In the genomic region with DNA sequence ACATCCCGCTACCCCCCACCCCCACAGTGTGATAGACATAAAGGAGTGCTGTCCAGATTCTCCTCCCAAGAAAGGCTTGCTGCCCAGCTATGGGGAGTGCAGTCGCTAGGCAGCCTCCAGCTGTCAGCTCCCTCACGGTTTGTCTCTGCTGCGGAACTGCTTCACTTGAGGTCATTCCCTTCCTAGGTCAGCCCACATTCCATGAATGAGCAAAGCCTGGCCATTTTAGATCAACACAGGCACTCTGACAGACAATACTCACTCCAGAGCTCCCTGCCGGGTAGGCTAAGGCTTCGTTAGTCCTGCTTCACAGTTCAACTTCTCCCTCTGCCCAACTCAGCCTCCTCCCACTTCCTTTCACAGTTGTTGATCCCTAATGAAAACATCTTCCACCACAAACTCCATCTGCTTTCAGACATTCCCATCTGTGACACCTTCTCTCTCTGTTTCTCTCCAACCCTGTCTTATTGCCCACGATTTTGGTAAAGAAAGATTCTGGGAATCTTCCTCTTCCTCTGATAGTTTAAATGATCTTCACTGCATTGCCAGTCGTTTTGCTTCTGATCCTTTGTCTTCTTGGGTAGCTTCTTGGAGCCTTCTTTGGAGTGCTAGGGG, we compare ENCODE assay signal across 1 cellular context.
TF ChIP-seq lines count a peak whose summit lies in the region.

No MANE protein-coding gene starts in this region.

TF ChIP-seq in GM23338, 12 proteins besides CTCF, POLR2A, EP300 and RAD21:
- TF ChIP-seq, protein P1, sequence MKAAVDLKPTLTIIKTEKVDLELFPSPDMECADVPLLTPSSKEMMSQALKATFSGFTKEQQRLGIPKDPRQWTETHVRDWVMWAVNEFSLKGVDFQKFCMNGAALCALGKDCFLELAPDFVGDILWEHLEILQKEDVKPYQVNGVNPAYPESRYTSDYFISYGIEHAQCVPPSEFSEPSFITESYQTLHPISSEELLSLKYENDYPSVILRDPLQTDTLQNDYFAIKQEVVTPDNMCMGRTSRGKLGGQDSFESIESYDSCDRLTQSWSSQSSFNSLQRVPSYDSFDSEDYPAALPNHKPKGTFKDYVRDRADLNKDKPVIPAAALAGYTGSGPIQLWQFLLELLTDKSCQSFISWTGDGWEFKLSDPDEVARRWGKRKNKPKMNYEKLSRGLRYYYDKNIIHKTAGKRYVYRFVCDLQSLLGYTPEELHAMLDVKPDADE (IDR thresholded peaks at IDR 0.05) = no peak
- TF ChIP-seq EZH2 (IDR thresholded peaks at IDR 0.05; ENCODE audit: low read depth, unreplicated experiment) (no peak), CREB1 (CRISPR knock-in tag; IDR thresholded peaks at IDR 0.05; ENCODE audit: low read depth) (no peak), EZH2phosphoT487 (IDR thresholded peaks at IDR 0.05; ENCODE audit: unreplicated experiment) (no peak), ZNF114 (CRISPR knock-in tag; IDR thresholded peaks at IDR 0.05) (no peak), STAT1 (IDR thresholded peaks at IDR 0.05; ENCODE audit: unreplicated experiment) (no peak), JUNB (IDR thresholded peaks at IDR 0.05; ENCODE audit: unreplicated experiment) (no peak), POLR2AphosphoS5 (IDR thresholded peaks at IDR 0.05; ENCODE audit: low read depth) (no peak), ZNF331 (CRISPR knock-in tag; IDR thresholded peaks at IDR 0.05; ENCODE audit: low read depth) (no peak), NANOG (IDR thresholded peaks at IDR 0.05; ENCODE audit: borderline replicate concordance) (no peak)
- TF ChIP-seq, protein P2, sequence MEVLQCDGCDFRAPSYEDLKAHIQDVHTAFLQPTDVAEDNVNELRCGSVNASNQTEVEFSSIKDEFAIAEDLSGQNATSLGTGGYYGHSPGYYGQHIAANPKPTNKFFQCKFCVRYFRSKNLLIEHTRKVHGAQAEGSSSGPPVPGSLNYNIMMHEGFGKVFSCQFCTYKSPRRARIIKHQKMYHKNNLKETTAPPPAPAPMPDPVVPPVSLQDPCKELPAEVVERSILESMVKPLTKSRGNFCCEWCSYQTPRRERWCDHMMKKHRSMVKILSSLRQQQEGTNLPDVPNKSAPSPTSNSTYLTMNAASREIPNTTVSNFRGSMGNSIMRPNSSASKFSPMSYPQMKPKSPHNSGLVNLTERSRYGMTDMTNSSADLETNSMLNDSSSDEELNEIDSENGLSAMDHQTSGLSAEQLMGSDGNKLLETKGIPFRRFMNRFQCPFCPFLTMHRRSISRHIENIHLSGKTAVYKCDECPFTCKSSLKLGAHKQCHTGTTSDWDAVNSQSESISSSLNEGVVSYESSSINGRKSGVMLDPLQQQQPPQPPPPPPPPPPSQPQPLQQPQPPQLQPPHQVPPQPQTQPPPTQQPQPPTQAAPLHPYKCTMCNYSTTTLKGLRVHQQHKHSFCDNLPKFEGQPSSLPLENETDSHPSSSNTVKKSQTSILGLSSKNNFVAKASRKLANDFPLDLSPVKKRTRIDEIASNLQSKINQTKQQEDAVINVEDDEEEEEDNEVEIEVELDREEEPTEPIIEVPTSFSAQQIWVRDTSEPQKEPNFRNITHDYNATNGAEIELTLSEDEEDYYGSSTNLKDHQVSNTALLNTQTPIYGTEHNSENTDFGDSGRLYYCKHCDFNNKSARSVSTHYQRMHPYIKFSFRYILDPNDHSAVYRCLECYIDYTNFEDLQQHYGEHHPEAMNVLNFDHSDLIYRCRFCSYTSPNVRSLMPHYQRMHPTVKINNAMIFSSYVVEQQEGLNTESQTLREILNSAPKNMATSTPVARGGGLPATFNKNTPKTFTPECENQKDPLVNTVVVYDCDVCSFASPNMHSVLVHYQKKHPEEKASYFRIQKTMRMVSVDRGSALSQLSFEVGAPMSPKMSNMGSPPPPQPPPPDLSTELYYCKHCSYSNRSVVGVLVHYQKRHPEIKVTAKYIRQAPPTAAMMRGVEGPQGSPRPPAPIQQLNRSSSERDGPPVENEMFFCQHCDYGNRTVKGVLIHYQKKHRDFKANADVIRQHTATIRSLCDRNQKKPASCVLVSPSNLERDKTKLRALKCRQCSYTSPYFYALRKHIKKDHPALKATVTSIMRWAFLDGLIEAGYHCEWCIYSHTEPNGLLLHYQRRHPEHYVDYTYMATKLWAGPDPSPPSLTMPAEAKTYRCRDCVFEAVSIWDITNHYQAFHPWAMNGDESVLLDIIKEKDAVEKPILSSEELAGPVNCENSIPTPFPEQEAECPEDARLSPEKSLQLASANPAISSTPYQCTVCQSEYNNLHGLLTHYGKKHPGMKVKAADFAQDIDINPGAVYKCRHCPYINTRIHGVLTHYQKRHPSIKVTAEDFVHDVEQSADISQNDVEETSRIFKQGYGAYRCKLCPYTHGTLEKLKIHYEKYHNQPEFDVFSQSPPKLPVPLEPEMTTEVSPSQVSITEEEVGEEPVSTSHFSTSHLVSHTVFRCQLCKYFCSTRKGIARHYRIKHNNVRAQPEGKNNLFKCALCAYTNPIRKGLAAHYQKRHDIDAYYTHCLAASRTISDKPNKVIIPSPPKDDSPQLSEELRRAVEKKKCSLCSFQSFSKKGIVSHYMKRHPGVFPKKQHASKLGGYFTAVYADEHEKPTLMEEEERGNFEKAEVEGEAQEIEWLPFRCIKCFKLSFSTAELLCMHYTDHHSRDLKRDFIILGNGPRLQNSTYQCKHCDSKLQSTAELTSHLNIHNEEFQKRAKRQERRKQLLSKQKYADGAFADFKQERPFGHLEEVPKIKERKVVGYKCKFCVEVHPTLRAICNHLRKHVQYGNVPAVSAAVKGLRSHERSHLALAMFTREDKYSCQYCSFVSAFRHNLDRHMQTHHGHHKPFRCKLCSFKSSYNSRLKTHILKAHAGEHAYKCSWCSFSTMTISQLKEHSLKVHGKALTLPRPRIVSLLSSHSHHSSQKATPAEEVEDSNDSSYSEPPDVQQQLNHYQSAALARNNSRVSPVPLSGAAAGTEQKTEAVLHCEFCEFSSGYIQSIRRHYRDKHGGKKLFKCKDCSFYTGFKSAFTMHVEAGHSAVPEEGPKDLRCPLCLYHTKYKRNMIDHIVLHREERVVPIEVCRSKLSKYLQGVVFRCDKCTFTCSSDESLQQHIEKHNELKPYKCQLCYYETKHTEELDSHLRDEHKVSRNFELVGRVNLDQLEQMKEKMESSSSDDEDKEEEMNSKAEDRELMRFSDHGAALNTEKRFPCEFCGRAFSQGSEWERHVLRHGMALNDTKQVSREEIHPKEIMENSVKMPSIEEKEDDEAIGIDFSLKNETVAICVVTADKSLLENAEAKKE (CRISPR knock-in tag; IDR thresholded peaks at IDR 0.05) = no peak
- TF ChIP-seq, protein P3, sequence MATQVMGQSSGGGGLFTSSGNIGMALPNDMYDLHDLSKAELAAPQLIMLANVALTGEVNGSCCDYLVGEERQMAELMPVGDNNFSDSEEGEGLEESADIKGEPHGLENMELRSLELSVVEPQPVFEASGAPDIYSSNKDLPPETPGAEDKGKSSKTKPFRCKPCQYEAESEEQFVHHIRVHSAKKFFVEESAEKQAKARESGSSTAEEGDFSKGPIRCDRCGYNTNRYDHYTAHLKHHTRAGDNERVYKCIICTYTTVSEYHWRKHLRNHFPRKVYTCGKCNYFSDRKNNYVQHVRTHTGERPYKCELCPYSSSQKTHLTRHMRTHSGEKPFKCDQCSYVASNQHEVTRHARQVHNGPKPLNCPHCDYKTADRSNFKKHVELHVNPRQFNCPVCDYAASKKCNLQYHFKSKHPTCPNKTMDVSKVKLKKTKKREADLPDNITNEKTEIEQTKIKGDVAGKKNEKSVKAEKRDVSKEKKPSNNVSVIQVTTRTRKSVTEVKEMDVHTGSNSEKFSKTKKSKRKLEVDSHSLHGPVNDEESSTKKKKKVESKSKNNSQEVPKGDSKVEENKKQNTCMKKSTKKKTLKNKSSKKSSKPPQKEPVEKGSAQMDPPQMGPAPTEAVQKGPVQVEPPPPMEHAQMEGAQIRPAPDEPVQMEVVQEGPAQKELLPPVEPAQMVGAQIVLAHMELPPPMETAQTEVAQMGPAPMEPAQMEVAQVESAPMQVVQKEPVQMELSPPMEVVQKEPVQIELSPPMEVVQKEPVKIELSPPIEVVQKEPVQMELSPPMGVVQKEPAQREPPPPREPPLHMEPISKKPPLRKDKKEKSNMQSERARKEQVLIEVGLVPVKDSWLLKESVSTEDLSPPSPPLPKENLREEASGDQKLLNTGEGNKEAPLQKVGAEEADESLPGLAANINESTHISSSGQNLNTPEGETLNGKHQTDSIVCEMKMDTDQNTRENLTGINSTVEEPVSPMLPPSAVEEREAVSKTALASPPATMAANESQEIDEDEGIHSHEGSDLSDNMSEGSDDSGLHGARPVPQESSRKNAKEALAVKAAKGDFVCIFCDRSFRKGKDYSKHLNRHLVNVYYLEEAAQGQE (IDR thresholded peaks at IDR 0.05; ENCODE audit: unreplicated experiment) = no peak
